In genomic region chr11:65547446-65548125, GRCh38 we compare ENCODE assay signal across 13 cellular contexts. TPM values are rescaled to one million over a fixed set of nuclear protein-coding genes. Genes with fewer than 3 reads are reported as not detected.
DNase-seq lines count a peak whose midpoint lies in the region; ATAC-seq and TF ChIP-seq lines count a peak whose summit lies in the region.
"Had no signal": no experiment of that assay in that cellular context is flagged by ENCODE, and none has a peak within 500 bp of the region (broad histone marks: within the 10 kb centered on the region; RNA-seq: fewer than 3 reads in every experiment).

No MANE protein-coding gene starts in this region.

- CTCF ChIA-PET in activated CD4-positive, alpha-beta T cell treated with anti-CD3 and anti-CD28 coated beads, Interleukin-2, amount 10 ng/mL, durations not matched to agents 7 days and 5 days (lab: Charles Lee): interaction anchor here (0.8 to 2.9 kb wide), 8 partner anchors 7 to 46 kb away, joined by 3 to 14 read pairs (median 4); partner anchors contain the start of gene ZNRD2
- CTCF ChIA-PET in GM10248 (lab: Yijun Ruan, JAX): interaction anchor here (1.1 to 1.9 kb wide), 3 partner anchors 20 to 40 kb away, joined by 4 to 6 read pairs (median 4); partner anchors contain the start of gene ZNRD2

- peaks cover 29% of the 10 kb centered on the region for H3K36me3 Mint-ChIP-seq in activated CD4-positive, alpha-beta T cell treated with anti-CD3 and anti-CD28 coated beads, Interleukin-2, amount 10 ng/mL, durations not matched to agents 7 days and 5 days (ENCODE audit: low read depth)
- peaks cover 67% of the 10 kb centered on the region for H3K36me3 Mint-ChIP-seq in activated T-helper 2 cell treated with anti-CD3 and anti-CD28 coated beads, Interferon-gamma antibody, Interleukin-2, Interleukin-4, amounts not matched to agents 10 μg/mL and 5 μg/mL and 100 μg/mL, durations not matched to agents 14 hours and 24 hours and 36 hours (ENCODE audit: low read depth)
- H3K36me3 Mint-ChIP-seq in naive thymus-derived CD8-positive, alpha-beta T cell: peaks cover 0 to 59% (median 13%) of the 10 kb centered on the region in 3 donors

- no peaks in the 10 kb centered on the region for H3K9me3 Mint-ChIP-seq in activated CD4-positive, alpha-beta T cell treated with anti-CD3 and anti-CD28 coated beads, Interleukin-2, amount 10 ng/mL, durations not matched to agents 7 days and 5 days
- no peaks in the 10 kb centered on the region for H3K9me3 Mint-ChIP-seq in activated T-helper 2 cell treated with anti-CD3 and anti-CD28 coated beads, Interferon-gamma antibody, Interleukin-2, Interleukin-4, amounts not matched to agents 10 μg/mL and 5 μg/mL and 100 μg/mL, durations not matched to agents 14 hours and 24 hours and 36 hours
- H3K9me3 Mint-ChIP-seq in naive thymus-derived CD8-positive, alpha-beta T cell: no peaks in the 10 kb centered on the region
- H3K9me3 Mint-ChIP-seq: type B pancreatic cell had no signal

- no peak overlapping the region for H3K4me3 ChIP-seq in NB4 (ENCODE audit: low read depth, low read length)
- H3K4me3 ChIP-seq: GM23248, smooth muscle cell had no signal

- peak in 1 of 2 donors; percentile 6 for ATAC-seq in naive thymus-derived CD8-positive, alpha-beta T cell
- no peak for ATAC-seq in GM19395 (IDR thresholded peaks at IDR 0.05; ENCODE audit: unreplicated experiment)

- POLR2A ChIA-PET in activated CD4-positive, alpha-beta T cell treated with anti-CD3 and anti-CD28 coated beads, Interleukin-2, amount 10 ng/mL, durations not matched to agents 7 days and 5 days (lab: Charles Lee): no interaction called here
- POLR2A ChIA-PET in naive thymus-derived CD8-positive, alpha-beta T cell (lab: Charles Lee): interaction anchor here (0.9 to 12.3 kb wide), 8 partner anchors 7 to 26 kb away, joined by 3 to 260 read pairs (median 5); partner anchors contain the start of genes EHBP1L1, FAM89B, LTBP3 and ZNRD2
- POLR2A ChIA-PET in GM10248 (lab: Yijun Ruan, JAX): no interaction called here

- no peak for DNase-seq in activated CD4-positive, alpha-beta T cell treated with anti-CD3 and anti-CD28 coated beads, Interleukin-2, amount 10 ng/mL, durations not matched to agents 7 days and 5 days
- no peak for DNase-seq in activated CD4-positive, alpha-beta T cell treated with anti-CD3 and anti-CD28 coated beads for 48 hours
- DNase-seq in NB4 (ENCODE audit: low read depth) (no peak), GM10248 (ENCODE audit: extremely low spot score) (no peak), EL (no peak)
- DNase-seq in activated T-helper 2 cell treated with anti-CD3 and anti-CD28 coated beads, Interferon-gamma antibody, Interleukin-2, Interleukin-4, amounts not matched to agents 10 μg/mL and 5 μg/mL and 100 μg/mL, durations not matched to agents 14 hours and 24 hours and 36 hours (ENCODE audit: low spot score): no peak
- DNase-seq in naive thymus-derived CD8-positive, alpha-beta T cell: peak in 7 of 10 donors; percentile 41 to 75 (median 52)
- DNase-seq: activated effector memory CD4-positive, alpha-beta T cell treated with Interleukin-2 at 50 U/mL for 16 hours; GM23248; left lung had no signal

- intact Hi-C loops in activated T-helper 2 cell treated with anti-CD3 and anti-CD28 coated beads, Interferon-gamma antibody, Interleukin-2, Interleukin-4, amounts not matched to agents 10 μg/mL and 5 μg/mL and 100 μg/mL, durations not matched to agents 14 hours and 24 hours and 36 hours (cut with micrococcal nuclease): no loop called here

- peaks cover 56% of the 10 kb centered on the region for H3K4me1 Mint-ChIP-seq in activated CD4-positive, alpha-beta T cell treated with anti-CD3 and anti-CD28 coated beads, Interleukin-2, amount 10 ng/mL, durations not matched to agents 7 days and 5 days
- H3K4me1 Mint-ChIP-seq in activated T-helper 2 cell treated with anti-CD3 and anti-CD28 coated beads, Interferon-gamma antibody, Interleukin-2, Interleukin-4, amounts not matched to agents 10 μg/mL and 5 μg/mL and 100 μg/mL, durations not matched to agents 14 hours and 24 hours and 36 hours (ENCODE audit: low read depth): peaks cover 44% of the 10 kb centered on the region
- peaks cover 41 to 76% (median 68%) of the 10 kb centered on the region in 4 donors for H3K4me1 Mint-ChIP-seq in naive thymus-derived CD8-positive, alpha-beta T cell

- peak overlapping the region; percentile 55 for H3K27ac Mint-ChIP-seq in activated CD4-positive, alpha-beta T cell treated with anti-CD3 and anti-CD28 coated beads, Interleukin-2, amount 10 ng/mL, durations not matched to agents 7 days and 5 days
- peak overlapping the region; percentile 20 for H3K27ac Mint-ChIP-seq in activated T-helper 2 cell treated with anti-CD3 and anti-CD28 coated beads, Interferon-gamma antibody, Interleukin-2, Interleukin-4, amounts not matched to agents 10 μg/mL and 5 μg/mL and 100 μg/mL, durations not matched to agents 14 hours and 24 hours and 36 hours
- H3K27ac Mint-ChIP-seq in naive thymus-derived CD8-positive, alpha-beta T cell: peak overlapping the region; percentile 80 to 99 (median 92)

- peak overlapping the region; percentile 70 for H3K4me3 Mint-ChIP-seq in activated CD4-positive, alpha-beta T cell treated with anti-CD3 and anti-CD28 coated beads, Interleukin-2, amount 10 ng/mL, durations not matched to agents 7 days and 5 days
- H3K4me3 Mint-ChIP-seq in activated T-helper 2 cell treated with anti-CD3 and anti-CD28 coated beads, Interferon-gamma antibody, Interleukin-2, Interleukin-4, amounts not matched to agents 10 μg/mL and 5 μg/mL and 100 μg/mL, durations not matched to agents 14 hours and 24 hours and 36 hours (ENCODE audit: low read depth): no peak overlapping the region
- H3K4me3 Mint-ChIP-seq in naive thymus-derived CD8-positive, alpha-beta T cell: peak overlapping the region; percentile 30 to 89 (median 81)

- TF ChIP-seq CTCF in NB4 (IDR thresholded peaks at IDR 0.05; ENCODE audit: low read depth, low read length) (peak; percentile 19), GM10248 (IDR thresholded peaks at IDR 0.05; ENCODE audit: control extremely low read depth, extremely low read depth, low read depth, missing control alignments) (no peak)

- no peaks in the 10 kb centered on the region for H3K27me3 Mint-ChIP-seq in activated CD4-positive, alpha-beta T cell treated with anti-CD3 and anti-CD28 coated beads, Interleukin-2, amount 10 ng/mL, durations not matched to agents 7 days and 5 days
- no peaks in the 10 kb centered on the region for H3K27me3 Mint-ChIP-seq in activated T-helper 2 cell treated with anti-CD3 and anti-CD28 coated beads, Interferon-gamma antibody, Interleukin-2, Interleukin-4, amounts not matched to agents 10 μg/mL and 5 μg/mL and 100 μg/mL, durations not matched to agents 14 hours and 24 hours and 36 hours (ENCODE audit: low read depth)
- H3K27me3 Mint-ChIP-seq in naive thymus-derived CD8-positive, alpha-beta T cell: no peaks in the 10 kb centered on the region

- no peak for TF ChIP-seq POLR2A in NB4 (IDR thresholded peaks at IDR 0.05; ENCODE audit: extremely low read depth, insufficient read length)

RNA-seq across cellular contexts. Expression of gene LTBP3, which starts 10.6 kb away (rescaled TPM):
- total RNA-seq in activated CD4-positive, alpha-beta T cell treated with anti-CD3 and anti-CD28 coated beads, Interleukin-2, amount 10 ng/mL, durations not matched to agents 7 days and 5 days: 10 to 100 TPM; 80.2 to 92.5 TPM
- 85.3 and 86.4 TPM in 2 replicates for total RNA-seq in activated T-helper 2 cell treated with anti-CD3 and anti-CD28 coated beads, Interferon-gamma antibody, Interleukin-2, Interleukin-4, amounts not matched to agents 10 μg/mL and 5 μg/mL and 100 μg/mL, durations not matched to agents 14 hours and 24 hours and 36 hours
- 100 to 1,000 TPM; 258 to 261 TPM for total RNA-seq in naive thymus-derived CD8-positive, alpha-beta T cell
- polyA plus RNA-seq in naive thymus-derived CD8-positive, alpha-beta T cell: 10 to 100 TPM in 2 of 3 donors, 1 to 10 TPM in 1; 7.3 to 35.0 (median 18.9) TPM

RNA-seq across cellular contexts. Expression of gene ZNRD2, which starts 22.7 kb away (rescaled TPM):
- 10 to 100 TPM; 32.4 to 35.4 TPM for total RNA-seq in activated CD4-positive, alpha-beta T cell treated with anti-CD3 and anti-CD28 coated beads, Interleukin-2, amount 10 ng/mL, durations not matched to agents 7 days and 5 days
- total RNA-seq in activated T-helper 2 cell treated with anti-CD3 and anti-CD28 coated beads, Interferon-gamma antibody, Interleukin-2, Interleukin-4, amounts not matched to agents 10 μg/mL and 5 μg/mL and 100 μg/mL, durations not matched to agents 14 hours and 24 hours and 36 hours: 63.6 and 63.8 TPM in 2 replicates
- 10 to 100 TPM; 31.5 to 32.7 TPM for total RNA-seq in naive thymus-derived CD8-positive, alpha-beta T cell
- 10 to 100 TPM; 62.9 to 86.3 (median 80.1) TPM for polyA plus RNA-seq in naive thymus-derived CD8-positive, alpha-beta T cell

RNA-seq across cellular contexts. Expression of gene SCYL1, which starts 22.7 kb away (rescaled TPM):
- total RNA-seq in activated CD4-positive, alpha-beta T cell treated with anti-CD3 and anti-CD28 coated beads, Interleukin-2, amount 10 ng/mL, durations not matched to agents 7 days and 5 days: 10 to 100 TPM; 59.1 to 62.1 TPM
- total RNA-seq in activated T-helper 2 cell treated with anti-CD3 and anti-CD28 coated beads, Interferon-gamma antibody, Interleukin-2, Interleukin-4, amounts not matched to agents 10 μg/mL and 5 μg/mL and 100 μg/mL, durations not matched to agents 14 hours and 24 hours and 36 hours: 94.4 and 95.8 TPM in 2 replicates
- total RNA-seq in naive thymus-derived CD8-positive, alpha-beta T cell: 10 to 100 TPM; 69.0 to 70.6 TPM
- 10 to 100 TPM; 23.2 to 41.5 (median 33.5) TPM for polyA plus RNA-seq in naive thymus-derived CD8-positive, alpha-beta T cell

RNA-seq across cellular contexts. Expression of gene FAM89B, which starts 24.8 kb away (rescaled TPM):
- 10 to 100 TPM; 34.1 to 42.1 TPM for total RNA-seq in activated CD4-positive, alpha-beta T cell treated with anti-CD3 and anti-CD28 coated beads, Interleukin-2, amount 10 ng/mL, durations not matched to agents 7 days and 5 days
- total RNA-seq in activated T-helper 2 cell treated with anti-CD3 and anti-CD28 coated beads, Interferon-gamma antibody, Interleukin-2, Interleukin-4, amounts not matched to agents 10 μg/mL and 5 μg/mL and 100 μg/mL, durations not matched to agents 14 hours and 24 hours and 36 hours: 31.5 and 32.0 TPM in 2 replicates
- total RNA-seq in naive thymus-derived CD8-positive, alpha-beta T cell: 10 to 100 TPM; 39.3 to 42.1 TPM
- polyA plus RNA-seq in naive thymus-derived CD8-positive, alpha-beta T cell: 100 to 1,000 TPM in 2 of 3 donors, 10 to 100 TPM in 1; 70.9 to 122 (median 101) TPM

RNA-seq across cellular contexts. Expression of gene EHBP1L1, which starts 28.3 kb away (rescaled TPM):
- total RNA-seq in activated CD4-positive, alpha-beta T cell treated with anti-CD3 and anti-CD28 coated beads, Interleukin-2, amount 10 ng/mL, durations not matched to agents 7 days and 5 days: 10 to 100 TPM; 69.2 to 96.7 TPM
- total RNA-seq in activated T-helper 2 cell treated with anti-CD3 and anti-CD28 coated beads, Interferon-gamma antibody, Interleukin-2, Interleukin-4, amounts not matched to agents 10 μg/mL and 5 μg/mL and 100 μg/mL, durations not matched to agents 14 hours and 24 hours and 36 hours: 163 and 168 TPM in 2 replicates
- 100 to 1,000 TPM; 101 to 108 TPM for total RNA-seq in naive thymus-derived CD8-positive, alpha-beta T cell
- polyA plus RNA-seq in naive thymus-derived CD8-positive, alpha-beta T cell: 10 to 100 TPM; 10.8 to 19.8 (median 11.5) TPM

Comparison
In these comparisons a context has a peak if more than half of its experiments do, and no peak if none do; other contexts are left out.
1. DNase-seq: peak in naive thymus-derived CD8-positive, alpha-beta T cell (7 of 10); none in activated CD4-positive, alpha-beta T cell treated with anti-CD3 and anti-CD28 coated beads, Interleukin-2, amount 10 ng/mL, durations not matched to agents 7 days and 5 days (single experiment), activated CD4-positive, alpha-beta T cell treated with anti-CD3 and anti-CD28 coated beads for 48 hours (single experiment), NB4 (single experiment), activated T-helper 2 cell treated with anti-CD3 and anti-CD28 coated beads, Interferon-gamma antibody, Interleukin-2, Interleukin-4, amounts not matched to agents 10 μg/mL and 5 μg/mL and 100 μg/mL, durations not matched to agents 14 hours and 24 hours and 36 hours (single experiment), GM10248 (single experiment) and EL (single experiment).
2. H3K27ac Mint-ChIP-seq: peak in every context shown above with its lines; median percentile 92 in naive thymus-derived CD8-positive, alpha-beta T cell; 55 in activated CD4-positive, alpha-beta T cell treated with anti-CD3 and anti-CD28 coated beads, Interleukin-2, amount 10 ng/mL, durations not matched to agents 7 days and 5 days; 20 in activated T-helper 2 cell treated with anti-CD3 and anti-CD28 coated beads, Interferon-gamma antibody, Interleukin-2, Interleukin-4, amounts not matched to agents 10 μg/mL and 5 μg/mL and 100 μg/mL, durations not matched to agents 14 hours and 24 hours and 36 hours.